6 cellular contexts compared by ENCODE assay signal in genomic region chr11:34033399-34033798, GRCh38.
"Had no signal": no experiment of that assay in that cellular context is flagged by ENCODE, and none has a peak within 500 bp of the region (broad histone marks: within the 10 kb centered on the region; RNA-seq: fewer than 3 reads in every experiment).

No MANE protein-coding gene starts in this region.

- H3K4me2 ChIP-seq: KMS-11 had no signal

- FAIRE-seq: HTR-8/SVneo had no signal

- H3K9ac ChIP-seq: KMS-11 had no signal

- DNase-seq: IMR-90, KBM-7, KG1 had no signal

- H3K27ac ChIP-seq: HL-60, KMS-11 had no signal
